In genomic region chrX:55908685-55909212, GRCh38 we compare ENCODE assay signal across 7 cellular contexts.
DNase-seq lines count a peak whose midpoint lies in the region; ATAC-seq and TF ChIP-seq lines count a peak whose summit lies in the region.

No MANE protein-coding gene starts in this region.

- H3K9me3 ChIP-seq in iPS-15b (ENCODE audit: control insufficient read depth, insufficient read depth, low read length) (no peaks in the 10 kb centered on the region), gastrocnemius medialis (no peaks in the 10 kb centered on the region)

- peak overlapping the region; percentile 41 for H3K9ac ChIP-seq in iPS-15b (ENCODE audit: low read depth, low read length)

- peak overlapping the region; percentile 63 for H3K4me3 ChIP-seq in H7 (ENCODE audit: insufficient read depth, low read depth, low read length)
- peak overlapping the region; percentile 43 for H3K4me3 ChIP-seq in astrocyte of the cerebellum (ENCODE audit: low read depth, low read length)
- peak overlapping the region; percentile 81 for H3K4me3 ChIP-seq in iPS-15b (ENCODE audit: low read depth, low read length)
- peak overlapping the region; percentile 54 to 67 (median 62) for H3K4me3 ChIP-seq in gastrocnemius medialis

- in situ Hi-C loops in astrocyte of the cerebellum (cut with HindIII; ENCODE audit: low sequenced_read_pairs): no loop called here
- in situ Hi-C loops in gastrocnemius medialis (cut with MboI; ENCODE audit: low sequenced_read_pairs in 4 of 4): no loop called here

- TF ChIP-seq POLR2A in gastrocnemius medialis (IDR thresholded peaks at IDR 0.05): no peak

- ATAC-seq in gastrocnemius medialis: peak in 1 of 2 donors; percentile 30

- intact Hi-C loops in gastrocnemius medialis (cut with DNase I; ENCODE audit: low total_unique reads): no loop called here

- TF ChIP-seq CTCF in GM10266 (IDR thresholded peaks at IDR 0.05; ENCODE audit: control insufficient read depth, insufficient read depth, low read depth, missing control alignments): no peak
- no peak for TF ChIP-seq CTCF in astrocyte of the cerebellum (IDR thresholded peaks at IDR 0.05; ENCODE audit: low read depth, low read length, missing control alignments)
- TF ChIP-seq CTCF in gastrocnemius medialis (IDR thresholded peaks at IDR 0.05 in 4 of 5, conservative IDR thresholded peaks at IDR 0.05 in 1 of 5): no peak

- no peaks in the 10 kb centered on the region for H3K36me3 ChIP-seq in H7 (replicated peaks; ENCODE audit: control insufficient read depth, insufficient read depth, low read length)
- H3K36me3 ChIP-seq in iPS-15b (ENCODE audit: control insufficient read depth, insufficient read depth, low read length): no peaks in the 10 kb centered on the region
- no peaks in the 10 kb centered on the region for H3K36me3 ChIP-seq in gastrocnemius medialis

- H3K27me3 ChIP-seq in H7 (ENCODE audit: control insufficient read depth, insufficient read depth, low read length): no peaks in the 10 kb centered on the region
- no peaks in the 10 kb centered on the region for H3K27me3 ChIP-seq in iPS-15b (ENCODE audit: control insufficient read depth, insufficient read depth, low read length)
- no peaks in the 10 kb centered on the region for H3K27me3 ChIP-seq in gastrocnemius medialis

- H3K4me1 ChIP-seq in iPS-15b (ENCODE audit: control insufficient read depth, insufficient read depth, low read length) (peaks cover 4% of the 10 kb centered on the region), gastrocnemius medialis (no peaks in the 10 kb centered on the region)

- DNase-seq in GM10266 (ENCODE audit: extremely low spot score) (peak; percentile 6), H7 (peak; percentile 44), NCI-H2227 (lab: John Stamatoyannopoulos, UW; ENCODE audit: unreplicated experiment) (peak; percentile 7), astrocyte of the cerebellum (ENCODE audit: low read depth) (no peak), gastrocnemius medialis (no peak), SK-N-DZ (ENCODE audit: low spot score) (no peak)

- H3K27ac ChIP-seq in gastrocnemius medialis: peak overlapping the region in 3 of 4 donors; percentile 26 to 51 (median 33)

Comparison
In these comparisons a context has a peak if more than half of its experiments do, and no peak if none do; other contexts are left out.
1. DNase-seq: peak in GM10266 (single experiment), H7 (single experiment) and NCI-H2227 (single experiment); none in astrocyte of the cerebellum (single experiment), gastrocnemius medialis (0 of 2) and SK-N-DZ (single experiment).
2. Peak in every context shown above with its lines, with median percentiles within 50 percentile points of each other: H3K4me3 ChIP-seq.